In the genomic region with DNA sequence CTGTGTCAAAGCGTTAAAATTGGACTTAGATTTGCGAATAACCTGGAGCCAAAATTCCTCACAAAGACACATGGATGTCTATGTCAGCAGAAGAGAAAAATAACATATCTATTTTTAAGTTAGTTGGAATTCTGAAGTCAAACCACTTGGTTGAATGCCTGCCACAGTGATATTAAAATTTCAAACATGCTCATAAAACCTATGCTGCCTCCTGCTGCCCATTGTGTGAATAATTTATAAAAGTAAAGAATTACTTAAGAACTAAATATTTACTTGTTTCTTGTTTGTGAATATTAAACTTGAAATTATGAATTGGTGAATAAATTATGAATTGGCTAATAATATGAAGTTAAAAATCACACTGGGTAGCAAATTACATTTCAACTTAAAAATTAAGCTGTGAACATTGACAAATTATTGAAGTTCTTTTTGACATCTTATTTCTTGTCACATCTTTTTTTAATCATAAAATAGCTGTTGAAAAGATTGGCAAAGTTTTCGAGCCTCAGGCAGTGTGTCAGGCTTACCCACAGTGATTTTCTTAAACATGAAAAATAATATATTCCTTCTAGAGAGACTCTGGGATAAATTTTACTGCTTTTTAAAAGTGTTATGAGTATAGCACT, we compare ENCODE assay signal across 8 cellular contexts. TPM values are rescaled to one million over a fixed set of nuclear protein-coding genes. Genes with fewer than 3 reads are reported as not detected.
A peak's percentile ranks its signal among the peaks of the same experiment; 100 is the strongest.
DNase-seq lines count a peak whose midpoint lies in the region; ATAC-seq, FAIRE-seq and TF ChIP-seq lines count a peak whose summit lies in the region.

No MANE protein-coding gene starts in this region.

- H3K27me3 ChIP-seq in ovary, result no peaks in the 10 kb centered on the region

- WGBS in ovary, 3 donors, result 3 to 10% (median 9%) methylated on average over 3 of the region's 3 CpGs

- TF ChIP-seq CTCF in GM12874 (IDR thresholded peaks at IDR 0.05; ENCODE audit: insufficient read depth, low read depth, low read length) (peak; percentile 29; the same call in 1 of the 2 replicates), epithelial cell of proximal tubule (conservative IDR thresholded peaks at IDR 0.05; ENCODE audit: low read depth, low read length) (peak; percentile 61), ovary (IDR thresholded peaks at IDR 0.05) (peak; percentile 28 to 85 (median 70))

- H3K36me3 ChIP-seq in ovary, result no peaks in the 10 kb centered on the region

- no peaks in the 10 kb centered on the region for H3K4me1 ChIP-seq in ovary (ENCODE audit: insufficient read depth)

- no peak for TF ChIP-seq EP300 in ovary (IDR thresholded peaks at IDR 0.05)

- DNase-seq in RCC 7860 (ENCODE audit: low spot score) (peak; percentile 27), epithelial cell of proximal tubule (ENCODE audit: low read depth) (no peak), ovary (peak in 2 of 5 donors; percentile 35 to 51), NCI-H187 (lab: John Stamatoyannopoulos, UW) (no peak)

- intact Hi-C loops in ovary (cut with DNase I), result loop anchor here in 3 of 4 donors (5.0 to 10.0 kb wide), 3 partner anchors 72 to 304 kb away; partner anchors contain the start of gene USP53 (in 1 of the 3)

- H3K4me3 ChIP-seq in epithelial cell of proximal tubule (ENCODE audit: low read depth, low read length), result no peak overlapping the region
- H3K4me3 ChIP-seq in ovary, result no peak overlapping the region

- ATAC-seq in HG03354 (IDR thresholded peaks at IDR 0.05; ENCODE audit: poor library complexity, severe bottlenecking, unreplicated experiment), result no peak
- no peak for ATAC-seq in HG03108 (IDR thresholded peaks at IDR 0.05; ENCODE audit: unreplicated experiment)
- ATAC-seq in HG02763 (IDR thresholded peaks at IDR 0.05; ENCODE audit: unreplicated experiment), result no peak

- H3K27ac ChIP-seq in ovary, result no peak overlapping the region

- FAIRE-seq in RCC 7860 (lab: Jason Lieb, UNC), result peak; percentile 74

- no peak for TF ChIP-seq POLR2A in ovary (IDR thresholded peaks at IDR 0.05)

- no peaks in the 10 kb centered on the region for H3K9me3 ChIP-seq in ovary

RNA-seq across cellular contexts. Expression of gene FABP2, which starts 35.4 kb away (rescaled TPM):
- total RNA-seq in epithelial cell of proximal tubule (not detected in 2 replicates), ovary (under 1 TPM in 2 of 7 donors, not detected in 5; 0.11 to 0.60 TPM)
- not detected for polyA plus RNA-seq in ovary
